In the genomic region with DNA sequence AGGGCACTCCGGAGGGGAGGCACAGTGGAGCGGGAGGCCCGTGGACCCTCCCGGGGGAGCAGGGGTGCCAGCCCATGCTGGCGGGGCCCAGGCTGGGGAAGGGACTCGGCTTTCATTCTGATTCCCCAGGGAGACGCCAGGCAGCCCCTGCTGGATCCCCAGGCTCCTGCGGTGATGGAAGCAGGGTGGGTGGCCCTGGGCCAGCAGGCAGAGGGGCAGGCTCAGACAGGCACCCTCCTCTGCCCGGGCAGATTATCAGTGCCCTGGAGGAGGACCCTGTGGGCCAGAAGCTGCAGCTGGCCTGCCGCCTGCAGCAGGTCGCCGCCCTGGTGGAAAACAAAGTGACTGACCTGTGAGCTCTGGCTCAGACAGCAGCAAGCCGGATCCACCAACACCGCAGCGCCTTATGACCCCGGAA, we compare ENCODE assay signal across 14 cellular contexts. TPM values are rescaled to one million over a fixed set of nuclear protein-coding genes. Genes with fewer than 3 reads are reported as not detected.
DNase-seq lines count a peak whose midpoint lies in the region; ATAC-seq and TF ChIP-seq lines count a peak whose summit lies in the region.
"Had no signal": no experiment of that assay in that cellular context is flagged by ENCODE, and none has a peak within 500 bp of the region (broad histone marks: within the 10 kb centered on the region; RNA-seq: fewer than 3 reads in every experiment).

No MANE protein-coding gene starts in this region.

- H3K9ac ChIP-seq in SK-N-SH (no peak overlapping the region), neural progenitor cell (no peak overlapping the region)

- no peak overlapping the region for H3K27ac Mint-ChIP-seq in neural progenitor cell
- H3K27ac Mint-ChIP-seq: activated CD4-positive, alpha-beta T cell treated with anti-CD3 and anti-CD28 coated beads for 36 hours; T-helper 1 cell treated with Interleukin-12 subunit alpha and Interleukin-12 subunit beta and Interleukin-4 antibody, amounts not matched to agents 30 μg/mL and 1 μg/mL, for 36 hours had no signal

- no peaks in the 10 kb centered on the region for H4K20me1 ChIP-seq in SK-N-SH (ENCODE audit: insufficient read depth)
- no peaks in the 10 kb centered on the region for H4K20me1 ChIP-seq in neural progenitor cell (ENCODE audit: low read depth)

- H3K4me3 ChIP-seq in SK-N-SH (ENCODE audit: low read depth in 2 of 2, low read length in 1 of 2) (no peak overlapping the region), neural progenitor cell (no peak overlapping the region)
- H3K4me3 ChIP-seq: transverse colon had no signal

- peaks cover 8% of the 10 kb centered on the region for H3K4me1 Mint-ChIP-seq in neural progenitor cell

- H3K27ac ChIP-seq in SK-N-SH (ENCODE audit: low read depth in 2 of 2, low read length in 1 of 2) (no peak overlapping the region), VCaP (no peak overlapping the region), neural progenitor cell (no peak overlapping the region), caudate nucleus (ENCODE audit: low read depth, low read length) (no peak overlapping the region)
- H3K27ac ChIP-seq: transverse colon had no signal

- WGBS in SK-N-SH (ENCODE audit: low lambda C conversion rate) = 34% methylated on average over 8 of the region's 16 CpGs

- H2AFZ ChIP-seq in SK-N-SH (ENCODE audit: low read depth) (no peak overlapping the region), neural progenitor cell (replicated peaks) (no peak overlapping the region)

- POLR2A ChIA-PET in SK-N-SH (lab: Yijun Ruan, JAX) = interaction anchor here (1.1 kb wide), 1 partner anchor 168 kb away, joined by 3 read pairs; no protein-coding TSS in a partner anchor

- ATAC-seq in SK-N-SH treated with all-trans-retinoic acid at 6 μM for 48 hours = no peak
- no peak for ATAC-seq in GM19395 (IDR thresholded peaks at IDR 0.05; ENCODE audit: unreplicated experiment)
- ATAC-seq: activated CD4-positive, alpha-beta T cell treated with anti-CD3 and anti-CD28 coated beads for 36 hours; left cardiac atrium; Panc1 had no signal

- H3K4me2 ChIP-seq in SK-N-SH (no peak overlapping the region), neural progenitor cell (no peak overlapping the region)

- no peaks in the 10 kb centered on the region for H3K9me2 ChIP-seq in SK-N-SH

- H3K27me3 Mint-ChIP-seq in neural progenitor cell (ENCODE audit: insufficient read depth, low read depth) = peaks cover 2% of the 10 kb centered on the region

- no peak for TF ChIP-seq RAD21 in SK-N-SH (IDR thresholded peaks at IDR 0.05; ENCODE audit: low read length)

- H3K36me3 ChIP-seq in SK-N-SH (replicated peaks in 1 of 2; ENCODE audit: control insufficient read depth in 1 of 2, insufficient read depth in 2 of 2, low read length in 1 of 2) = no peaks in the 10 kb centered on the region
- no peaks in the 10 kb centered on the region for H3K36me3 ChIP-seq in neural progenitor cell
- H3K36me3 ChIP-seq: transverse colon had no signal

- H3K4me1 ChIP-seq in SK-N-SH (ENCODE audit: control insufficient read depth in 1 of 2, insufficient read depth in 2 of 2, low read depth in 1 of 2, low read length in 1 of 2) (peaks cover 0 to 12% of the 10 kb centered on the region in 2 experiments; a peak in 1 of 4 replicates), neural progenitor cell (no peaks in the 10 kb centered on the region)

- no peak for TF ChIP-seq EP300 in SK-N-SH (IDR thresholded peaks at IDR 0.05; ENCODE audit: borderline replicate concordance in 1 of 2, low read depth in 1 of 2, low read length in 1 of 2)

- H3K36me3 Mint-ChIP-seq in neural progenitor cell = no peaks in the 10 kb centered on the region

- DNase-seq in SK-N-SH (no peak), neural progenitor cell (ENCODE audit: low spot score) (no peak), caudate nucleus (lab: John Stamatoyannopoulos, UW) (no peak), pons (ENCODE audit: low spot score) (no peak)
- DNase-seq: activated CD4-positive, alpha-beta T cell treated with anti-CD3 and anti-CD28 coated beads for 36 hours; activated T-cell treated with anti-CD3 and anti-CD28 coated beads, Interleukin-2, amount 50 U/mL, for 1 hour; transverse colon had no signal

- H3K27me3 ChIP-seq in SK-N-SH (ENCODE audit: insufficient read depth) = 0 out of 2 replicates have a peak, but pooled peaks cover 7% of the 10 kb centered on the region
- H3K27me3 ChIP-seq in neural progenitor cell = no peaks in the 10 kb centered on the region

- CTCF ChIA-PET in SK-N-SH (lab: Yijun Ruan, JAX) = interaction anchor here (0.8 to 2.4 kb wide), 4 partner anchors 11 to 104 kb away, joined by 3 to 10 read pairs (median 6); a partner anchor contains a TSS

- H3K9me3 ChIP-seq in SK-N-SH = no peaks in the 10 kb centered on the region
- H3K9me3 ChIP-seq in neural progenitor cell (ENCODE audit: low read depth) = no peaks in the 10 kb centered on the region
- H3K9me3 ChIP-seq: transverse colon had no signal

- no peak overlapping the region for H3K4me3 Mint-ChIP-seq in neural progenitor cell
- H3K4me3 Mint-ChIP-seq: activated CD4-positive, alpha-beta T cell treated with anti-CD3 and anti-CD28 coated beads for 36 hours; T-helper 1 cell treated with Interleukin-12 subunit alpha and Interleukin-12 subunit beta and Interleukin-4 antibody, amounts not matched to agents 30 μg/mL and 1 μg/mL, for 36 hours had no signal

- peak; percentile 22; the same call in 1 of the 2 replicates for TF ChIP-seq CTCF in SK-N-SH (IDR thresholded peaks at IDR 0.05)
- peak; percentile 22; the same call in 1 of the 2 replicates for TF ChIP-seq CTCF in LNCAP (IDR thresholded peaks at IDR 0.05)
- peak; percentile 61 for TF ChIP-seq CTCF in VCaP (conservative IDR thresholded peaks at IDR 0.05)
- TF ChIP-seq CTCF in neural progenitor cell (IDR thresholded peaks at IDR 0.05) = peak; percentile 3

- H3K79me2 ChIP-seq in SK-N-SH (ENCODE audit: insufficient read depth) = no peaks in the 10 kb centered on the region
- H3K79me2 ChIP-seq in neural progenitor cell (ENCODE audit: low read depth) = no peaks in the 10 kb centered on the region

- H3K9me3 Mint-ChIP-seq in neural progenitor cell = peaks cover 4% of the 10 kb centered on the region
- H3K9me3 Mint-ChIP-seq: T-helper 1 cell treated with Interleukin-12 subunit alpha and Interleukin-12 subunit beta and Interleukin-4 antibody, amounts not matched to agents 30 μg/mL and 1 μg/mL, for 36 hours had no signal

- no peaks in the 10 kb centered on the region for H3F3A ChIP-seq in SK-N-SH (replicated peaks; ENCODE audit: insufficient read depth)
- no peaks in the 10 kb centered on the region for H3F3A ChIP-seq in neural progenitor cell (ENCODE audit: low read depth)

TF ChIP-seq in SK-N-SH, 30 proteins besides CTCF, POLR2A, EP300 and RAD21:
- TF ChIP-seq, protein P1, sequence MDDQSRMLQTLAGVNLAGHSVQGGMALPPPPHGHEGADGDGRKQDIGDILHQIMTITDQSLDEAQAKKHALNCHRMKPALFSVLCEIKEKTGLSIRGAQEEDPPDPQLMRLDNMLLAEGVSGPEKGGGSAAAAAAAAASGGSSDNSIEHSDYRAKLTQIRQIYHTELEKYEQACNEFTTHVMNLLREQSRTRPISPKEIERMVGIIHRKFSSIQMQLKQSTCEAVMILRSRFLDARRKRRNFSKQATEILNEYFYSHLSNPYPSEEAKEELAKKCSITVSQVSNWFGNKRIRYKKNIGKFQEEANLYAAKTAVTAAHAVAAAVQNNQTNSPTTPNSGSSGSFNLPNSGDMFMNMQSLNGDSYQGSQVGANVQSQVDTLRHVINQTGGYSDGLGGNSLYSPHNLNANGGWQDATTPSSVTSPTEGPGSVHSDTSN (IDR thresholded peaks at IDR 0.05) = no peak
- no peak for TF ChIP-seq NRF1 (IDR thresholded peaks at IDR 0.05; ENCODE audit: low read depth, low read length)
- TF ChIP-seq FOSL2 (IDR thresholded peaks at IDR 0.05; ENCODE audit: borderline replicate concordance, low read depth) = no peak
- no peak for TF ChIP-seq YY1 (IDR thresholded peaks at IDR 0.05; ENCODE audit: low read depth)

TF ChIP-seq in SK-N-SH treated with all-trans-retinoic acid at 6 μM for 48 hours, 23 proteins besides CTCF, POLR2A, EP300 and RAD21 (continues in another document):
- TF ChIP-seq SNAI2 (CRISPR knock-in tag; IDR thresholded peaks at IDR 0.05) (no peak), ARNTL (CRISPR knock-in tag; IDR thresholded peaks at IDR 0.05; ENCODE audit: borderline replicate concordance, low read depth) (no peak), RARB (CRISPR knock-in tag; IDR thresholded peaks at IDR 0.05) (no peak)
- TF ChIP-seq, protein P2, sequence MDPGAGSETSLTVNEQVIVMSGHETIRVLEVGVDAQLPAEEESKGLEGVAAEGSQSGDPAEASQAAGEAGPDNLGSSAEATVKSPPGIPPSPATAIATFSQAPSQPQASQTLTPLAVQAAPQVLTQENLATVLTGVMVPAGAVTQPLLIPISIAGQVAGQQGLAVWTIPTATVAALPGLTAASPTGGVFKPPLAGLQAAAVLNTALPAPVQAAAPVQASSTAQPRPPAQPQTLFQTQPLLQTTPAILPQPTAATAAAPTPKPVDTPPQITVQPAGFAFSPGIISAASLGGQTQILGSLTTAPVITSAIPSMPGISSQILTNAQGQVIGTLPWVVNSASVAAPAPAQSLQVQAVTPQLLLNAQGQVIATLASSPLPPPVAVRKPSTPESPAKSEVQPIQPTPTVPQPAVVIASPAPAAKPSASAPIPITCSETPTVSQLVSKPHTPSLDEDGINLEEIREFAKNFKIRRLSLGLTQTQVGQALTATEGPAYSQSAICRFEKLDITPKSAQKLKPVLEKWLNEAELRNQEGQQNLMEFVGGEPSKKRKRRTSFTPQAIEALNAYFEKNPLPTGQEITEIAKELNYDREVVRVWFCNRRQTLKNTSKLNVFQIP (CRISPR knock-in tag; IDR thresholded peaks at IDR 0.05; ENCODE audit: borderline replicate concordance, low read depth) = no peak

RNA-seq across cellular contexts. Expression of a gene that starts 2.1 kb away (rescaled TPM):
- polyA plus RNA-seq in SK-N-SH (2012; rRNA removed) = 0.50 and 0.74 TPM in 2 replicates
- polyA plus RNA-seq in SK-N-SH (2012; cell fraction: cytosol; rRNA removed) = 0.08 and 0.19 TPM in 2 replicates
- 0.80 and 1.5 TPM in 2 replicates for polyA plus RNA-seq in SK-N-SH (2012; cell fraction: nucleus; rRNA removed)
- not detected in 2 replicates for total RNA-seq in neural progenitor cell (ENCODE audit: low replicate concordance)
- total RNA-seq: activated CD4-positive, alpha-beta T cell treated with anti-CD3 and anti-CD28 coated beads for 36 hours had no signal

RNA-seq across cellular contexts. Expression of a gene that starts 14.6 kb away (rescaled TPM):
- 13.8 and 15.5 TPM in 2 replicates for polyA plus RNA-seq in SK-N-SH (2012; rRNA removed)
- 4.8 and 6.1 TPM in 2 replicates for polyA plus RNA-seq in SK-N-SH (2012; cell fraction: cytosol; rRNA removed)
- 102 and 172 TPM in 2 replicates for polyA plus RNA-seq in SK-N-SH (2012; cell fraction: nucleus; rRNA removed)
- total RNA-seq in neural progenitor cell (ENCODE audit: low replicate concordance) = 0.25 and 0.71 TPM in 2 replicates

RNA-seq across cellular contexts. Expression of a gene that starts 15.5 kb away (rescaled TPM):
- 78.0 and 107 TPM in 2 replicates for polyA plus RNA-seq in SK-N-SH (2012; rRNA removed)
- 38.1 and 53.3 TPM in 2 replicates for polyA plus RNA-seq in SK-N-SH (2012; cell fraction: cytosol; rRNA removed)
- 212 and 213 TPM in 2 replicates for polyA plus RNA-seq in SK-N-SH (2012; cell fraction: nucleus; rRNA removed)
- total RNA-seq in neural progenitor cell (ENCODE audit: low replicate concordance) = 40.3 and 50.6 TPM in 2 replicates

RNA-seq across cellular contexts. Expression of a gene that starts 15.8 kb away (rescaled TPM):
- 326 and 367 TPM in 2 replicates for polyA plus RNA-seq in SK-N-SH (2012; rRNA removed)
- 195 and 259 TPM in 2 replicates for polyA plus RNA-seq in SK-N-SH (2012; cell fraction: cytosol; rRNA removed)
- polyA plus RNA-seq in SK-N-SH (2012; cell fraction: nucleus; rRNA removed) = 162 and 171 TPM in 2 replicates
- 58.4 and 112 TPM in 2 replicates for total RNA-seq in neural progenitor cell (ENCODE audit: low replicate concordance)

RNA-seq across cellular contexts. Expression of a gene that starts 51.7 kb away (rescaled TPM):
- 1.9 and 2.4 TPM in 2 replicates for polyA plus RNA-seq in SK-N-SH (2012; rRNA removed)
- polyA plus RNA-seq in SK-N-SH (2012; cell fraction: cytosol; rRNA removed) = 1.1 and 2.7 TPM in 2 replicates
- polyA plus RNA-seq in SK-N-SH (2012; cell fraction: nucleus; rRNA removed) = 8.9 and 16.9 TPM in 2 replicates
- total RNA-seq in neural progenitor cell (ENCODE audit: low replicate concordance) = 1.9 and 5.2 TPM in 2 replicates

Comparison
In these comparisons a context has a peak if more than half of its experiments do, and no peak if none do; other contexts are left out.
1. CTCF ChIP-seq: peak in every context shown above with its lines; median percentile 61 in VCaP; 22 in SK-N-SH; 22 in LNCAP; 3 in neural progenitor cell.